ENCODE assay signal across 1 cellular context in genomic region chr9:33076360-33077004, GRCh38.
TF ChIP-seq lines count a peak whose summit lies in the region.

TSS of gene SMU1 (minus strand) at chr9:33076674. CDS start at chr9:33076608, 66 bp downstream.

TF ChIP-seq in HCT116, 20 proteins besides CTCF, POLR2A, EP300 and RAD21 (continued from another document):
- TF ChIP-seq SP1 (IDR thresholded peaks at IDR 0.05; ENCODE audit: low read depth), result peak; percentile 57
- no peak for TF ChIP-seq JUND (IDR thresholded peaks at IDR 0.05)
- peak; percentile 28 for TF ChIP-seq TCF7L2 (IDR thresholded peaks at IDR 0.05; ENCODE audit: borderline replicate concordance, extremely low read depth, insufficient read depth, insufficient read length)
- no peak for TF ChIP-seq ATF3 (IDR thresholded peaks at IDR 0.05)
- peak; percentile 97 for TF ChIP-seq ZFX (IDR thresholded peaks at IDR 0.05)
